1 cellular context compared by ENCODE assay signal in genomic region chr11:82796970-82797594, GRCh38.
TF ChIP-seq lines count a peak whose summit lies in the region.

No MANE protein-coding gene starts in this region.

TF ChIP-seq in H1, 55 proteins besides CTCF, POLR2A, EP300 and RAD21:
- TF ChIP-seq E2F6 (IDR thresholded peaks at IDR 0.05) (no peak), BACH1 (IDR thresholded peaks at IDR 0.05; ENCODE audit: low read length) (no peak), ATF2 (IDR thresholded peaks at IDR 0.05; ENCODE audit: low read length) (no peak), JUN (IDR thresholded peaks at IDR 0.05; ENCODE audit: low read depth, low read length) (no peak), NRF1 (IDR thresholded peaks at IDR 0.05; ENCODE audit: low read depth, low read length) (no peak), MAX (IDR thresholded peaks at IDR 0.05) (no peak), SAP30 (IDR thresholded peaks at IDR 0.05; ENCODE audit: insufficient read depth, insufficient replicate concordance, low read length) (no peak), TCF12 (IDR thresholded peaks at IDR 0.05; ENCODE audit: low read depth, low read length) (no peak), CBX5 (IDR thresholded peaks at IDR 0.05; ENCODE audit: low read depth, low read length) (no peak), GABPA (IDR thresholded peaks at IDR 0.05; ENCODE audit: borderline replicate concordance, insufficient read depth, low read length) (no peak), YY1 (IDR thresholded peaks at IDR 0.05; ENCODE audit: low read depth, low read length) (no peak), KDM1A (IDR thresholded peaks at IDR 0.05; ENCODE audit: borderline replicate concordance, low read length) (no peak), CTBP2 (IDR thresholded peaks at IDR 0.05; ENCODE audit: borderline replicate concordance, insufficient read depth, insufficient read length, low read length) (no peak), RBBP5 (IDR thresholded peaks at IDR 0.05; ENCODE audit: borderline replicate concordance, low read depth, low read length) (no peak)
